9 cellular contexts compared by ENCODE assay signal in genomic region chr12:57489157-57489641, GRCh38. TPM values are rescaled to one million over a fixed set of nuclear protein-coding genes. Genes with fewer than 3 reads are reported as not detected.
DNase-seq lines count a peak whose midpoint lies in the region; ATAC-seq and TF ChIP-seq lines count a peak whose summit lies in the region.
"Had no signal": no experiment of that assay in that cellular context is flagged by ENCODE, and none has a peak within 500 bp of the region (broad histone marks: within the 10 kb centered on the region; RNA-seq: fewer than 3 reads in every experiment).

No MANE protein-coding gene starts in this region.

- no peaks in the 10 kb centered on the region for H3K9me3 ChIP-seq in upper lobe of left lung

- peak overlapping the region; percentile 100 for H3K4me3 ChIP-seq in iPS-11a (ENCODE audit: low read depth, low read length)
- peak overlapping the region in 2 of 4 donors; percentile 84 to 86 for H3K4me3 ChIP-seq in upper lobe of left lung

- no peak for TF ChIP-seq POLR2A in upper lobe of left lung (IDR thresholded peaks at IDR 0.05)

- no peaks in the 10 kb centered on the region for H3K27me3 ChIP-seq in upper lobe of left lung

- no peak for ATAC-seq in activated CD8-positive, alpha-beta memory T cell treated with anti-CD3 and anti-CD28 coated beads, Interleukin-2, amount 10 ng/mL, durations not matched to agents 7 days and 5 days
- no peak for ATAC-seq in stimulated activated effector memory CD8-positive, alpha-beta T cell treated with anti-CD3 and anti-CD28 coated beads, Interleukin-12 subunit alpha, Interleukin-12 subunit beta, amount 100 ng/mL, for 72 hours
- ATAC-seq in HG03280 (IDR thresholded peaks at IDR 0.05; ENCODE audit: unreplicated experiment) (no peak), upper lobe of left lung (ENCODE audit: low FRiP score in 2 of 2) (no peak)
- ATAC-seq: left ventricle myocardium superior had no signal

- H3K9me3 Mint-ChIP-seq in activated CD8-positive, alpha-beta memory T cell treated with anti-CD3 and anti-CD28 coated beads, Interleukin-2, amount 10 ng/mL, durations not matched to agents 7 days and 5 days (ENCODE audit: low read depth): no peaks in the 10 kb centered on the region
- H3K9me3 Mint-ChIP-seq in activated CD4-positive, alpha-beta memory T cell treated with anti-CD3 and anti-CD28 coated beads, Interleukin-2, amount 10 ng/mL, durations not matched to agents 7 days and 5 days: no peaks in the 10 kb centered on the region
- no peaks in the 10 kb centered on the region for H3K9me3 Mint-ChIP-seq in stimulated activated effector memory CD8-positive, alpha-beta T cell treated with anti-CD3 and anti-CD28 coated beads, Interleukin-12 subunit alpha, Interleukin-12 subunit beta, amount 100 ng/mL, for 72 hours

- H3K4me1 ChIP-seq in upper lobe of left lung: peaks cover 12 to 20% (median 15%) of the 10 kb centered on the region in 4 donors

- H3K36me3 Mint-ChIP-seq in activated CD8-positive, alpha-beta memory T cell treated with anti-CD3 and anti-CD28 coated beads, Interleukin-2, amount 10 ng/mL, durations not matched to agents 7 days and 5 days: peaks cover 38% of the 10 kb centered on the region
- peaks cover 51% of the 10 kb centered on the region for H3K36me3 Mint-ChIP-seq in activated CD4-positive, alpha-beta memory T cell treated with anti-CD3 and anti-CD28 coated beads, Interleukin-2, amount 10 ng/mL, durations not matched to agents 7 days and 5 days (ENCODE audit: low read depth)
- peaks cover 70% of the 10 kb centered on the region for H3K36me3 Mint-ChIP-seq in stimulated activated effector memory CD8-positive, alpha-beta T cell treated with anti-CD3 and anti-CD28 coated beads, Interleukin-12 subunit alpha, Interleukin-12 subunit beta, amount 100 ng/mL, for 72 hours

- peak overlapping the region; percentile 89 for H3K27ac Mint-ChIP-seq in activated CD8-positive, alpha-beta memory T cell treated with anti-CD3 and anti-CD28 coated beads, Interleukin-2, amount 10 ng/mL, durations not matched to agents 7 days and 5 days
- H3K27ac Mint-ChIP-seq in activated CD4-positive, alpha-beta memory T cell treated with anti-CD3 and anti-CD28 coated beads, Interleukin-2, amount 10 ng/mL, durations not matched to agents 7 days and 5 days: peak overlapping the region; percentile 78
- peak overlapping the region; percentile 94 for H3K27ac Mint-ChIP-seq in stimulated activated effector memory CD8-positive, alpha-beta T cell treated with anti-CD3 and anti-CD28 coated beads, Interleukin-12 subunit alpha, Interleukin-12 subunit beta, amount 100 ng/mL, for 72 hours

- H3K4me3 Mint-ChIP-seq in activated CD8-positive, alpha-beta memory T cell treated with anti-CD3 and anti-CD28 coated beads, Interleukin-2, amount 10 ng/mL, durations not matched to agents 7 days and 5 days: peak overlapping the region; percentile 93
- H3K4me3 Mint-ChIP-seq in activated CD4-positive, alpha-beta memory T cell treated with anti-CD3 and anti-CD28 coated beads, Interleukin-2, amount 10 ng/mL, durations not matched to agents 7 days and 5 days: peak overlapping the region; percentile 86
- peak overlapping the region; percentile 88 for H3K4me3 Mint-ChIP-seq in stimulated activated effector memory CD8-positive, alpha-beta T cell treated with anti-CD3 and anti-CD28 coated beads, Interleukin-12 subunit alpha, Interleukin-12 subunit beta, amount 100 ng/mL, for 72 hours

- H3K4me1 Mint-ChIP-seq in activated CD8-positive, alpha-beta memory T cell treated with anti-CD3 and anti-CD28 coated beads, Interleukin-2, amount 10 ng/mL, durations not matched to agents 7 days and 5 days: peaks cover 36% of the 10 kb centered on the region
- peaks cover 36% of the 10 kb centered on the region for H3K4me1 Mint-ChIP-seq in activated CD4-positive, alpha-beta memory T cell treated with anti-CD3 and anti-CD28 coated beads, Interleukin-2, amount 10 ng/mL, durations not matched to agents 7 days and 5 days
- H3K4me1 Mint-ChIP-seq in stimulated activated effector memory CD8-positive, alpha-beta T cell treated with anti-CD3 and anti-CD28 coated beads, Interleukin-12 subunit alpha, Interleukin-12 subunit beta, amount 100 ng/mL, for 72 hours: peaks cover 40% of the 10 kb centered on the region

- no peak overlapping the region for H3K27ac ChIP-seq in upper lobe of left lung

- TF ChIP-seq CTCF in upper lobe of left lung (IDR thresholded peaks at IDR 0.05): no peak

- H3K27me3 Mint-ChIP-seq in activated CD8-positive, alpha-beta memory T cell treated with anti-CD3 and anti-CD28 coated beads, Interleukin-2, amount 10 ng/mL, durations not matched to agents 7 days and 5 days: no peaks in the 10 kb centered on the region
- H3K27me3 Mint-ChIP-seq in activated CD4-positive, alpha-beta memory T cell treated with anti-CD3 and anti-CD28 coated beads, Interleukin-2, amount 10 ng/mL, durations not matched to agents 7 days and 5 days: no peaks in the 10 kb centered on the region

- CTCF ChIA-PET in activated CD8-positive, alpha-beta memory T cell treated with anti-CD3 and anti-CD28 coated beads, Interleukin-2, amount 10 ng/mL, durations not matched to agents 7 days and 5 days (lab: Charles Lee): interaction anchor here (1.5 to 2.1 kb wide), 3 partner anchors 12 to 32 kb away, joined by 4 to 9 read pairs (median 6); partner anchors contain the start of genes DDIT3 and GLI1
- CTCF ChIA-PET in activated CD4-positive, alpha-beta memory T cell treated with anti-CD3 and anti-CD28 coated beads, Interleukin-2, amount 10 ng/mL, durations not matched to agents 7 days and 5 days (lab: Charles Lee): interaction anchor here (5.5 kb wide), 1 partner anchor 12 kb away, joined by 42 read pairs; no protein-coding TSS in a partner anchor

- H3K36me3 ChIP-seq in upper lobe of left lung: peaks cover 15 to 45% (median 29%) of the 10 kb centered on the region in 4 donors

- TF ChIP-seq EP300 in upper lobe of left lung (IDR thresholded peaks at IDR 0.05): no peak

- POLR2A ChIA-PET in activated CD4-positive, alpha-beta memory T cell treated with anti-CD3 and anti-CD28 coated beads, Interleukin-2, amount 10 ng/mL, durations not matched to agents 7 days and 5 days (lab: Charles Lee): interaction anchor here (1.0 to 6.9 kb wide), 6 partner anchors 10 to 55 kb away, joined by 3 to 47 read pairs (median 7); partner anchors contain the start of genes ARHGAP9 and DDIT3

- WGBS in upper lobe of left lung, 2 donors: 89 to 92% methylated on average over 5 of the region's 5 CpGs

- DNase-seq in activated CD8-positive, alpha-beta memory T cell treated with anti-CD3 and anti-CD28 coated beads, Interleukin-2, amount 10 ng/mL, durations not matched to agents 7 days and 5 days: no peak
- no peak for DNase-seq in activated CD8-positive, alpha-beta memory T cell treated with anti-CD3 and anti-CD28 coated beads for 24 hours
- DNase-seq in activated CD4-positive, alpha-beta memory T cell treated with anti-CD3 and anti-CD28 coated beads, Interleukin-2, amount 10 ng/mL, durations not matched to agents 7 days and 5 days: no peak
- no peak for DNase-seq in stimulated activated effector memory CD8-positive, alpha-beta T cell treated with anti-CD3 and anti-CD28 coated beads, Interleukin-12 subunit alpha, Interleukin-12 subunit beta, amount 100 ng/mL, for 72 hours (ENCODE audit: low spot score in 2 of 2)
- DNase-seq in NCI-H226 (no peak), upper lobe of left lung (no peak)
- DNase-seq: left ventricle myocardium superior had no signal

RNA-seq across cellular contexts. Expression of gene MARS1, which starts 1.3 kb away (rescaled TPM):
- total RNA-seq in activated CD8-positive, alpha-beta memory T cell treated with anti-CD3 and anti-CD28 coated beads, Interleukin-2, amount 10 ng/mL, durations not matched to agents 7 days and 5 days: 100 to 1,000 TPM; 283 to 384 TPM
- total RNA-seq in activated CD4-positive, alpha-beta memory T cell treated with anti-CD3 and anti-CD28 coated beads, Interleukin-2, amount 10 ng/mL, durations not matched to agents 7 days and 5 days: 100 to 1,000 TPM; 262 to 282 TPM
- 100 to 1,000 TPM in 3 of 6 donors, 10 to 100 TPM in 3; 73.9 to 189 (median 101) TPM for total RNA-seq in upper lobe of left lung

RNA-seq across cellular contexts. Expression of gene ARHGAP9, which starts 9.5 kb away (rescaled TPM):
- total RNA-seq in activated CD8-positive, alpha-beta memory T cell treated with anti-CD3 and anti-CD28 coated beads, Interleukin-2, amount 10 ng/mL, durations not matched to agents 7 days and 5 days: 100 to 1,000 TPM; 234 to 363 TPM
- total RNA-seq in activated CD4-positive, alpha-beta memory T cell treated with anti-CD3 and anti-CD28 coated beads, Interleukin-2, amount 10 ng/mL, durations not matched to agents 7 days and 5 days: 100 to 1,000 TPM; 171 to 188 TPM
- 100 to 1,000 TPM in 1 of 6 donors, 10 to 100 TPM in 5; 29.2 to 131 (median 43.7) TPM for total RNA-seq in upper lobe of left lung

RNA-seq across cellular contexts. Expression of gene GLI1, which starts 29.6 kb away (rescaled TPM):
- under 1 TPM; 0.52 to 0.53 TPM for total RNA-seq in activated CD8-positive, alpha-beta memory T cell treated with anti-CD3 and anti-CD28 coated beads, Interleukin-2, amount 10 ng/mL, durations not matched to agents 7 days and 5 days
- total RNA-seq in activated CD4-positive, alpha-beta memory T cell treated with anti-CD3 and anti-CD28 coated beads, Interleukin-2, amount 10 ng/mL, durations not matched to agents 7 days and 5 days: under 1 TPM; 0.30 to 0.48 TPM
- 1 to 10 TPM in 2 of 6 donors, under 1 TPM in 2, not detected in 2; 0.69 to 3.0 (median 1.5) TPM for total RNA-seq in upper lobe of left lung

RNA-seq across cellular contexts. Expression of gene DDIT3, which starts 31.1 kb away (rescaled TPM):
- 10 to 100 TPM; 15.3 to 15.9 TPM for total RNA-seq in activated CD8-positive, alpha-beta memory T cell treated with anti-CD3 and anti-CD28 coated beads, Interleukin-2, amount 10 ng/mL, durations not matched to agents 7 days and 5 days
- 10 to 100 TPM; 19.1 to 22.7 TPM for total RNA-seq in activated CD4-positive, alpha-beta memory T cell treated with anti-CD3 and anti-CD28 coated beads, Interleukin-2, amount 10 ng/mL, durations not matched to agents 7 days and 5 days
- 10 to 100 TPM; 26.1 to 45.1 (median 33.1) TPM for total RNA-seq in upper lobe of left lung

RNA-seq across cellular contexts. Expression of gene MBD6, which starts 33.4 kb away (rescaled TPM):
- total RNA-seq in activated CD8-positive, alpha-beta memory T cell treated with anti-CD3 and anti-CD28 coated beads, Interleukin-2, amount 10 ng/mL, durations not matched to agents 7 days and 5 days: 10 to 100 TPM; 80.9 to 85.4 TPM
- total RNA-seq in activated CD4-positive, alpha-beta memory T cell treated with anti-CD3 and anti-CD28 coated beads, Interleukin-2, amount 10 ng/mL, durations not matched to agents 7 days and 5 days: 10 to 100 TPM; 71.7 to 73.4 TPM
- total RNA-seq in upper lobe of left lung: 100 to 1,000 TPM in 3 of 6 donors, 10 to 100 TPM in 3; 25.1 to 184 (median 94.7) TPM
